Comparison of ENCODE assay signal across 9 cellular contexts in the genomic region with DNA sequence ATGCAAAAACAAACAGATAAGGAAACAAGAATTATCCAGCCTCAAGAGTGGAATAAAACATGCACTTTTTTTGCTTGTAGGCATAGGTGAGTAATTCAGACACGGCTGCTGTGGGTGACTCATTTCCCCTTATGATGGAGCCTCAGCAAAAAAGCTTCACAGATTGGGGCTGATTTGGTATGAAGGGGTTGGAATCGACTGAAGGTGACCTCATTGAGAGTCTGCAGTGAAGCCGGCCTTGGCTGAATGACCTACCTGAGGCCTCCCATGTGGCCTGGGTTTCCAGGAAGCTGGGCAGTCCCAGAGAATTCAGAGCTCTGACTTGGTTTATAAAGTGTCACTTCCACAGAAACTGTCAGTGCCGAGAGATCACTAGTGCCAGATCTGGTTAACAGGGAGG. TPM values are rescaled to one million over a fixed set of nuclear protein-coding genes. Genes with fewer than 3 reads are reported as not detected.
A peak's percentile ranks its signal among the peaks of the same experiment; 100 is the strongest.
DNase-seq lines count a peak whose midpoint lies in the region; ATAC-seq, FAIRE-seq and TF ChIP-seq lines count a peak whose summit lies in the region.
"Had no signal": no experiment of that assay in that cellular context is flagged by ENCODE, and none has a peak within 500 bp of the region (broad histone marks: within the 10 kb centered on the region; RNA-seq: fewer than 3 reads in every experiment).

No MANE protein-coding gene starts in this region.

- ATAC-seq in HepG2 (no peak), HG03159 (IDR thresholded peaks at IDR 0.05; ENCODE audit: unreplicated experiment) (no peak)

- no peak overlapping the region for H2AFZ ChIP-seq in HepG2 (ENCODE audit: low read length)

- H3K27ac ChIP-seq in Peyer's patch (no peak overlapping the region), HepG2 (ENCODE audit: extremely low read length, insufficient read depth, low read length) (no peak overlapping the region)

- no peak overlapping the region for H3K4me2 ChIP-seq in HepG2 (ENCODE audit: low read depth, low read length)

- POLR2A ChIA-PET in HepG2 (lab: Yijun Ruan, JAX) = no interaction called here

- H3K4me1 ChIP-seq in Peyer's patch = peaks cover 0 to 5% (median 2%) of the 10 kb centered on the region in 4 donors
- peaks cover 13% of the 10 kb centered on the region for H3K4me1 ChIP-seq in HepG2 (ENCODE audit: insufficient read depth, low read length)

- H3K4me3 ChIP-seq in retinal pigment epithelial cell (ENCODE audit: low read length) = no peak overlapping the region
- H3K4me3 ChIP-seq in Peyer's patch = no peak overlapping the region
- no peak overlapping the region for H3K4me3 ChIP-seq in HepG2 (replicated peaks in 1 of 3; ENCODE audit: insufficient read depth in 1 of 3, low read depth in 2 of 3, low read length in 3 of 3)
- H3K4me3 ChIP-seq: lung had no signal

- in situ Hi-C loops in HepG2 (cut with HindIII; ENCODE audit: extremely low pct_ligation_motif_present, low pct_unique_long_range_greater_than_20kb) = loop anchor here (25.0 kb wide), 1 partner anchor 127 kb away; no protein-coding TSS in a partner anchor

- no peak for TF ChIP-seq EP300 in HepG2 (IDR thresholded peaks at IDR 0.05; ENCODE audit: low read depth in 2 of 2, low read length in 2 of 2)
- TF ChIP-seq EP300 in HepG2 (CRISPR knock-in tag; IDR thresholded peaks at IDR 0.05; ENCODE audit: borderline replicate concordance) = no peak

- H4K20me1 ChIP-seq in HepG2 (ENCODE audit: insufficient read depth, low read length) = no peaks in the 10 kb centered on the region

- no peak overlapping the region for H3K9ac ChIP-seq in HepG2 (ENCODE audit: insufficient read depth, low read depth, low read length)

- TF ChIP-seq RAD21 in HepG2 (CRISPR knock-in tag; IDR thresholded peaks at IDR 0.05) = no peak

- no peaks in the 10 kb centered on the region for H3K79me2 ChIP-seq in HepG2 (ENCODE audit: insufficient read depth, low read length)

- H3K9me3 ChIP-seq in Peyer's patch (no peaks in the 10 kb centered on the region), HepG2 (ENCODE audit: low read length) (no peaks in the 10 kb centered on the region)

- DNase-seq in DMS53 (lab: John Stamatoyannopoulos, UW) = peak; percentile 87
- DNase-seq in NCI-H226 = peak; percentile 58
- peak; percentile 55 for DNase-seq in activated naive CD4-positive, alpha-beta T cell treated with Interleukin-2 at 50 U/mL for 16 hours
- DNase-seq in retinal pigment epithelial cell (ENCODE audit: low read depth) = peak; percentile 4
- DNase-seq in Peyer's patch = no peak
- no peak for DNase-seq in NCI-H510A treated with DMSO at 0.1 percent for 48 hours (lab: John Stamatoyannopoulos, UW)
- DNase-seq in HepG2 (ENCODE audit: low spot score) = no peak

- TF ChIP-seq POLR2A in Peyer's patch (IDR thresholded peaks at IDR 0.05) = no peak
- no peak for TF ChIP-seq POLR2A in HepG2 (IDR thresholded peaks at IDR 0.05; ENCODE audit: insufficient read depth in 1 of 2, low read depth in 2 of 2, low read length in 2 of 2)

- BruUV-seq in HepG2 (replicated peaks; lab: Mats Ljungman, UMichigan) = no TSS peak

- no peaks in the 10 kb centered on the region for H3K36me3 ChIP-seq in Peyer's patch
- no peaks in the 10 kb centered on the region for H3K36me3 ChIP-seq in HepG2 (replicated peaks in 1 of 2; ENCODE audit: control insufficient read depth in 1 of 2, insufficient read depth in 2 of 2, low read length in 2 of 2)

- 33% methylated on average over 4 of the region's 4 CpGs for WGBS in HepG2 (ENCODE audit: low lambda C conversion rate)

- CTCF ChIA-PET in HepG2 (lab: Yijun Ruan, JAX; ENCODE audit: low intra/inter-chr PET ratio, low total read pairs) = no interaction called here

- H3K27me3 ChIP-seq in Peyer's patch = no peaks in the 10 kb centered on the region
- peaks cover 0 to 10% of the 10 kb centered on the region in 2 experiments; a peak in 1 of 5 replicates for H3K27me3 ChIP-seq in HepG2 (ENCODE audit: control insufficient read depth in 1 of 2, insufficient read depth in 2 of 2, low read length in 2 of 2)

- intact Hi-C loops in HepG2 (cut with micrococcal nuclease; ENCODE audit: unreplicated experiment) = no loop called here

- FAIRE-seq in HepG2 (lab: Jason Lieb, UNC) = no peak

- TF ChIP-seq CTCF in retinal pigment epithelial cell (conservative IDR thresholded peaks at IDR 0.05; ENCODE audit: low read depth, low read length) (no peak), Peyer's patch (IDR thresholded peaks at IDR 0.05) (no peak), HepG2 (CRISPR knock-in tag; IDR thresholded peaks at IDR 0.05) (no peak)

TF ChIP-seq in HepG2, 621 proteins besides CTCF, POLR2A, EP300 and RAD21 (continues in another document):
- TF ChIP-seq SUZ12 (IDR thresholded peaks at IDR 0.05; ENCODE audit: low read depth, low read length) (no peak), DR1 (CRISPR knock-in tag; IDR thresholded peaks at IDR 0.05) (no peak), ZNF660 (CRISPR knock-in tag; IDR thresholded peaks at IDR 0.05; ENCODE audit: borderline replicate concordance, low read depth) (no peak), PLRG1 (conservative IDR thresholded peaks at IDR 0.05) (no peak), ERF (CRISPR knock-in tag; IDR thresholded peaks at IDR 0.05) (no peak), NRL (CRISPR knock-in tag; IDR thresholded peaks at IDR 0.05; ENCODE audit: borderline replicate concordance) (no peak), ZBTB10 (CRISPR knock-in tag; IDR thresholded peaks at IDR 0.05; ENCODE audit: borderline replicate concordance) (no peak), MLX (CRISPR knock-in tag; IDR thresholded peaks at IDR 0.05) (no peak), AGO1 (IDR thresholded peaks at IDR 0.05; ENCODE audit: low read depth, low read length, poor library complexity, severe bottlenecking) (no peak), MTA1 (CRISPR knock-in tag; IDR thresholded peaks at IDR 0.05; ENCODE audit: borderline replicate concordance) (no peak), ATF1 (CRISPR knock-in tag; IDR thresholded peaks at IDR 0.05) (no peak), ZNF337 (CRISPR knock-in tag; IDR thresholded peaks at IDR 0.05; ENCODE audit: borderline replicate concordance, low read depth) (no peak)
- TF ChIP-seq, protein P1, sequence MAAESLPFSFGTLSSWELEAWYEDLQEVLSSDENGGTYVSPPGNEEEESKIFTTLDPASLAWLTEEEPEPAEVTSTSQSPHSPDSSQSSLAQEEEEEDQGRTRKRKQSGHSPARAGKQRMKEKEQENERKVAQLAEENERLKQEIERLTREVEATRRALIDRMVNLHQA (CRISPR knock-in tag; IDR thresholded peaks at IDR 0.05) = no peak

RNA-seq across cellular contexts. Expression of gene VPREB1, which starts 34.2 kb away (rescaled TPM):
- not detected for total RNA-seq in Peyer's patch
- not detected in 2 replicates for total RNA-seq in HepG2 (2016; rRNA removed; fragmentation: Illumina TruSeq; extraction: Trizol)
- total RNA-seq in HepG2 (2016; cell fraction: cytosol; rRNA removed; fragmentation: Illumina TruSeq; extraction: Trizol; ENCODE audit: low read depth) = not detected in 2 replicates
- not detected in 2 replicates for total RNA-seq in HepG2 (2016; cell fraction: insoluble cytoplasmic fraction; rRNA removed; fragmentation: Illumina TruSeq; extraction: Trizol)
- not detected in 2 replicates for total RNA-seq in HepG2 (2016; cell fraction: membrane; rRNA removed; fragmentation: Illumina TruSeq; extraction: Trizol)
- not detected in 2 replicates for total RNA-seq in HepG2 (2016; cell fraction: nucleus; rRNA removed; fragmentation: Illumina TruSeq; extraction: Trizol)
- not detected in 2 replicates for polyA plus RNA-seq in HepG2 (2011; rRNA removed)
- not detected in 2 replicates for polyA plus RNA-seq in HepG2 (2011; cell fraction: cytosol; rRNA removed)
- not detected in 2 replicates for polyA plus RNA-seq in HepG2 (2011; cell fraction: nucleus; rRNA removed)
- polyA plus RNA-seq in HepG2 (2012) = not detected in 2 replicates
- polyA plus RNA-seq in HepG2 (2016; cell fraction: cytosol; fragmentation: Illumina TruSeq; extraction: Trizol; ENCODE audit: low read depth) = not detected in 2 replicates
- not detected in 2 replicates for polyA plus RNA-seq in HepG2 (2016; cell fraction: insoluble cytoplasmic fraction; fragmentation: Illumina TruSeq; extraction: Trizol; ENCODE audit: low read depth)
- not detected in 2 replicates for polyA plus RNA-seq in HepG2 (2016; cell fraction: membrane; fragmentation: Illumina TruSeq; extraction: Trizol; ENCODE audit: low read depth)
- polyA plus RNA-seq in HepG2 (2016; cell fraction: nucleus; fragmentation: Illumina TruSeq; extraction: Trizol; ENCODE audit: insufficient read depth, low read depth) = not detected in 2 replicates
- polyA minus RNA-seq in HepG2 (2011; rRNA and poly(A)+ RNA removed; ENCODE audit: low replicate concordance) = not detected in 2 replicates
- not detected in 2 replicates for polyA minus RNA-seq in HepG2 (2011; cell fraction: cytosol; rRNA and poly(A)+ RNA removed)
- not detected in 2 replicates for polyA minus RNA-seq in HepG2 (2011; cell fraction: nucleus; rRNA and poly(A)+ RNA removed)
- total RNA-seq: lung had no signal

Comparison
In these comparisons a context has a peak if more than half of its experiments do, and no peak if none do; other contexts are left out.
1. DNase-seq: peak in DMS53 (single experiment), NCI-H226 (single experiment), activated naive CD4-positive, alpha-beta T cell treated with Interleukin-2 at 50 U/mL for 16 hours (single experiment) and retinal pigment epithelial cell (single experiment); none in Peyer's patch (0 of 3), NCI-H510A treated with DMSO at 0.1 percent for 48 hours (single experiment) and HepG2 (single experiment).